12 cellular contexts compared by ENCODE assay signal in genomic region chr1:155094622-155094948, GRCh38. TPM values are rescaled to one million over a fixed set of nuclear protein-coding genes. Genes with fewer than 3 reads are reported as not detected.
DNase-seq lines count a peak whose midpoint lies in the region; ATAC-seq and TF ChIP-seq lines count a peak whose summit lies in the region.
"Had no signal": no experiment of that assay in that cellular context is flagged by ENCODE, and none has a peak within 500 bp of the region (broad histone marks: within the 10 kb centered on the region; RNA-seq: fewer than 3 reads in every experiment).

No MANE protein-coding gene starts in this region.

- H3K4me1 ChIP-seq in BLaER1 (peaks cover 47% of the 10 kb centered on the region), A673 (ENCODE audit: insufficient read depth, low read length, poor library complexity, severe bottlenecking) (peaks cover 7% of the 10 kb centered on the region), mucosa of descending colon (ENCODE audit: low read depth) (peaks cover 9% of the 10 kb centered on the region)

- no peaks in the 10 kb centered on the region for H3F3A ChIP-seq in neural cell (ENCODE audit: insufficient read depth, low read length, poor library complexity, severe bottlenecking)

- H3K4me3 ChIP-seq in BLaER1 (no peak overlapping the region), neural cell (ENCODE audit: low read length) (no peak overlapping the region), A673 (ENCODE audit: low read depth, low read length, poor library complexity, severe bottlenecking) (no peak overlapping the region), mucosa of descending colon (no peak overlapping the region)
- H3K4me3 ChIP-seq: gastrocnemius medialis, skin epidermis had no signal

- BruUV-seq in A673 (replicated peaks; lab: Mats Ljungman, UMichigan), result no TSS peak

- H4K20me1 ChIP-seq in BLaER1 (no peaks in the 10 kb centered on the region), neural cell (ENCODE audit: insufficient read depth) (no peaks in the 10 kb centered on the region)

- no peaks in the 10 kb centered on the region for H3K9me3 Mint-ChIP-seq in brain
- H3K9me3 Mint-ChIP-seq: activated naive CD8-positive, alpha-beta T cell treated with anti-CD3 and anti-CD28 coated beads, Interleukin-2, amount 10 ng/mL, durations not matched to agents 7 days and 5 days; natural killer cell treated with Interleukin-12 subunit alpha and Interleukin-12 subunit beta and Interleukin-15 and Interleukin-18, amount 100 ng/mL, for 72 hours had no signal

- H3K4me2 ChIP-seq in BLaER1, result peak overlapping the region; percentile 78
- no peak overlapping the region for H3K4me2 ChIP-seq in neural cell (ENCODE audit: low read length)

- POLR2A ChIA-PET in A673 (lab: Charles Lee; ENCODE audit: low non-redundant PET), result no interaction called here

- peak overlapping the region; percentile 35 for H3K27ac ChIP-seq in BLaER1
- H3K27ac ChIP-seq in neural cell (ENCODE audit: low read length), result no peak overlapping the region
- H3K27ac ChIP-seq in A673 (ENCODE audit: low read depth, low read length, poor library complexity, severe bottlenecking), result no peak overlapping the region

- H3K9ac ChIP-seq in BLaER1, result peak overlapping the region; percentile 52
- no peak overlapping the region for H3K9ac ChIP-seq in neural cell (ENCODE audit: low read length)

- H3K27ac Mint-ChIP-seq in brain, result peak overlapping the region; percentile 67 to 92 (median 72)
- H3K27ac Mint-ChIP-seq: activated naive CD8-positive, alpha-beta T cell treated with anti-CD3 and anti-CD28 coated beads, Interleukin-2, amount 10 ng/mL, durations not matched to agents 7 days and 5 days; natural killer cell treated with Interleukin-12 subunit alpha and Interleukin-12 subunit beta and Interleukin-15 and Interleukin-18, amount 100 ng/mL, for 72 hours had no signal

- H3K36me3 ChIP-seq in BLaER1 (no peaks in the 10 kb centered on the region), neural cell (ENCODE audit: insufficient read depth, low read length) (no peaks in the 10 kb centered on the region), A673 (ENCODE audit: insufficient read depth, low read length, poor library complexity, severe bottlenecking) (no peaks in the 10 kb centered on the region), mucosa of descending colon (ENCODE audit: low read depth) (no peaks in the 10 kb centered on the region)
- H3K36me3 ChIP-seq: gastrocnemius medialis had no signal

- H3K9me2 ChIP-seq in neural cell (ENCODE audit: insufficient read depth, low read length), result no peaks in the 10 kb centered on the region

- no peaks in the 10 kb centered on the region for H3K36me3 Mint-ChIP-seq in brain
- H3K36me3 Mint-ChIP-seq: activated naive CD8-positive, alpha-beta T cell treated with anti-CD3 and anti-CD28 coated beads, Interleukin-2, amount 10 ng/mL, durations not matched to agents 7 days and 5 days; natural killer cell treated with Interleukin-12 subunit alpha and Interleukin-12 subunit beta and Interleukin-15 and Interleukin-18, amount 100 ng/mL, for 72 hours had no signal

- TF ChIP-seq EP300 in neural cell (conservative IDR thresholded peaks at IDR 0.05; ENCODE audit: poor library complexity, severe bottlenecking), result no peak

- H3K27me3 Mint-ChIP-seq in brain, result no peaks in the 10 kb centered on the region

- CTCF ChIA-PET in A673 (lab: Charles Lee), result interaction anchor here (1.0 to 2.4 kb wide), 2 partner anchors 73 to 78 kb away, joined by 3 to 11 read pairs; partner anchors contain the start of gene KRTCAP2

- ATAC-seq in mucosa of descending colon, result no peak

- no peak for DNase-seq in A673 (ENCODE audit: low spot score)
- no peak for DNase-seq in mucosa of descending colon
- DNase-seq in ecto neural progenitor cell (ENCODE audit: low spot score), result no peak
- DNase-seq: activated CD8-positive, alpha-beta memory T cell treated with anti-CD3 and anti-CD28 coated beads for 24 hours; activated naive CD8-positive, alpha-beta T cell treated with anti-CD3 and anti-CD28 coated beads, Interleukin-2, amount 10 ng/mL, durations not matched to agents 7 days and 5 days; gastrocnemius medialis; GOT3 had no signal

- H3K9me3 ChIP-seq in BLaER1 (no peaks in the 10 kb centered on the region), neural cell (ENCODE audit: low read length) (no peaks in the 10 kb centered on the region), A673 (ENCODE audit: low read depth, low read length, poor library complexity, severe bottlenecking) (no peaks in the 10 kb centered on the region), mucosa of descending colon (no peaks in the 10 kb centered on the region)
- H3K9me3 ChIP-seq: gastrocnemius medialis had no signal

- TF ChIP-seq CTCF in brain (conservative IDR thresholded peaks at IDR 0.05), result peak in 1 of 2 experiments; percentile 21
- peak; percentile 12 for TF ChIP-seq CTCF in neural cell (IDR thresholded peaks at IDR 0.05; ENCODE audit: poor library complexity, severe bottlenecking)
- TF ChIP-seq CTCF in A673 (conservative IDR thresholded peaks at IDR 0.05; ENCODE audit: low read depth, low read length), result no peak
- TF ChIP-seq CTCF in mucosa of descending colon (IDR thresholded peaks at IDR 0.05), result no peak

- H3K79me2 ChIP-seq in neural cell (replicated peaks; ENCODE audit: insufficient read depth, low read length), result no peaks in the 10 kb centered on the region

- no peak overlapping the region for H2AFZ ChIP-seq in neural cell (ENCODE audit: low read depth, low read length)

- H3K4me1 Mint-ChIP-seq in brain, result peaks cover 43% of the 10 kb centered on the region

- TF ChIP-seq RAD21 in neural cell (conservative IDR thresholded peaks at IDR 0.05), result no peak

- H3K27me3 ChIP-seq in BLaER1, result no peaks in the 10 kb centered on the region
- H3K27me3 ChIP-seq in neural cell (ENCODE audit: insufficient read depth, low read depth, low read length), result no peaks in the 10 kb centered on the region
- H3K27me3 ChIP-seq in A673 (replicated peaks; ENCODE audit: insufficient read depth, low read depth, low read length, poor library complexity), result no peaks in the 10 kb centered on the region
- H3K27me3 ChIP-seq: gastrocnemius medialis had no signal

- H3K4me3 Mint-ChIP-seq in brain, result peak overlapping the region in 4 of 5 experiments; percentile 5 to 44 (median 14)
- H3K4me3 Mint-ChIP-seq: activated naive CD8-positive, alpha-beta T cell treated with anti-CD3 and anti-CD28 coated beads, Interleukin-2, amount 10 ng/mL, durations not matched to agents 7 days and 5 days; natural killer cell treated with Interleukin-12 subunit alpha and Interleukin-12 subunit beta and Interleukin-15 and Interleukin-18, amount 100 ng/mL, for 72 hours had no signal

- intact Hi-C loops in A673 (cut with micrococcal nuclease; ENCODE audit: unreplicated experiment), result loop anchor here (5.0 kb wide), 1 partner anchor 33 kb away; the partner anchor contains the start of gene EFNA1
- intact Hi-C loops in mucosa of descending colon (cut with DNase I, micrococcal nuclease), result loop anchor here in 1 of 2 donors (5.0 kb wide), 1 partner anchor 73 kb away; no protein-coding TSS in a partner anchor

TF ChIP-seq in neural cell, 6 proteins besides CTCF, POLR2A, EP300 and RAD21 (continues in another document):
- TF ChIP-seq MXI1 (conservative IDR thresholded peaks at IDR 0.05; ENCODE audit: poor library complexity, severe bottlenecking), result no peak
- no peak for TF ChIP-seq EZH2 (IDR thresholded peaks at IDR 0.05; ENCODE audit: borderline replicate concordance, insufficient read depth, low read length, poor library complexity, severe bottlenecking)
- TF ChIP-seq TAF1 (IDR thresholded peaks at IDR 0.05; ENCODE audit: low read depth), result no peak

RNA-seq across cellular contexts. Expression of gene EFNA3, which starts 15.9 kb away (rescaled TPM):
- polyA plus RNA-seq in brain (ENCODE audit: insufficient read depth, low read depth, low replicate concordance) (34.9 TPM), neural cell (12.2 and 16.9 TPM in 2 replicates)
- 16.6 and 19.8 TPM in 2 replicates for polyA minus RNA-seq in neural cell
- total RNA-seq in A673 (2021) (5.8 and 8.9 TPM in 2 replicates), mucosa of descending colon (10 to 100 TPM in 1 of 3 donors, 1 to 10 TPM in 2; 2.1 to 17.4 (median 5.6) TPM)

RNA-seq across cellular contexts. Expression of gene EFNA4, which starts 31.0 kb away (rescaled TPM):
- polyA plus RNA-seq in brain (ENCODE audit: insufficient read depth, low read depth, low replicate concordance) (1.6 TPM), neural cell (0.64 and 1.2 TPM in 2 replicates)
- 0.81 TPM in 1 of 2 replicates, not detected in the other for polyA minus RNA-seq in neural cell
- total RNA-seq in A673 (2021) (17.0 and 18.8 TPM in 2 replicates), mucosa of descending colon (10 to 100 TPM; 12.3 to 27.2 (median 26.4) TPM)

RNA-seq across cellular contexts. Expression of gene EFNA1, which starts 33.1 kb away (rescaled TPM):
- polyA plus RNA-seq in brain (ENCODE audit: insufficient read depth, low read depth, low replicate concordance) (16.6 TPM), neural cell (0.50 TPM in 1 of 2 replicates, not detected in the other)
- 1.2 TPM in 1 of 2 replicates, not detected in the other for polyA minus RNA-seq in neural cell
- total RNA-seq in A673 (2021) (0.90 and 1.0 TPM in 2 replicates), mucosa of descending colon (100 to 1,000 TPM in 2 of 3 donors, 10 to 100 TPM in 1; 46.3 to 198 (median 110) TPM)
- total RNA-seq: natural killer cell treated with Interleukin-12 subunit alpha and Interleukin-12 subunit beta and Interleukin-15 and Interleukin-18, amount 100 ng/mL, for 72 hours had no signal

RNA-seq across cellular contexts. Expression of gene SLC50A1, which starts 41.1 kb away (rescaled TPM):
- polyA plus RNA-seq in brain (ENCODE audit: insufficient read depth, low read depth, low replicate concordance) (27.2 TPM), neural cell (12.6 and 15.9 TPM in 2 replicates)
- polyA minus RNA-seq in neural cell, result 6.5 and 8.0 TPM in 2 replicates
- total RNA-seq in A673 (2021) (30.3 and 33.8 TPM in 2 replicates), mucosa of descending colon (10 to 100 TPM; 38.7 to 95.8 (median 66.4) TPM)

RNA-seq across cellular contexts. Expression of gene ADAM15, which starts 43.5 kb away (rescaled TPM):
- polyA plus RNA-seq in brain (ENCODE audit: insufficient read depth, low read depth, low replicate concordance) (40.1 TPM), neural cell (24.8 and 27.6 TPM in 2 replicates)
- 9.7 and 17.3 TPM in 2 replicates for polyA minus RNA-seq in neural cell
- total RNA-seq in A673 (2021) (36.3 and 48.5 TPM in 2 replicates), mucosa of descending colon (100 to 1,000 TPM in 1 of 3 donors, 10 to 100 TPM in 2; 71.8 to 148 (median 79.7) TPM)

Comparison
In these comparisons a context has a peak if more than half of its experiments do, and no peak if none do; other contexts are left out.
1. RNA of gene EFNA1, which starts 33.1 kb away (total RNA-seq): 46.3 to 198 TPM in mucosa of descending colon; 0.90 to 1.0 TPM in A673; every median in the first group is over 10 times any median in the second.